Comparison of ENCODE assay signal across 24 cellular contexts in genomic region chr22:27639180-27640086, GRCh38.
A peak's percentile ranks its signal among the peaks of the same experiment; 100 is the strongest.
DNase-seq lines count a peak whose midpoint lies in the region; TF ChIP-seq lines count a peak whose summit lies in the region.
"Had no signal": no experiment of that assay in that cellular context is flagged by ENCODE, and none has a peak within 500 bp of the region (broad histone marks: within the 10 kb centered on the region; RNA-seq: fewer than 3 reads in every experiment).

No MANE protein-coding gene starts in this region.

- no peak for DNase-seq in HFFc6
- DNase-seq in brain pericyte (ENCODE audit: low read depth, low spot score) = peak; percentile 90
- no peak for DNase-seq in NCI-H2107 treated with DMSO at 0.1 percent for 48 hours (lab: John Stamatoyannopoulos, UW; ENCODE audit: unreplicated experiment)
- DNase-seq in NCI-H446 treated with DMSO at 0.1 percent for 48 hours (lab: John Stamatoyannopoulos, UW) = no peak
- no peak for DNase-seq in mesenchymal stem cell
- DNase-seq: activated CD4-positive, alpha-beta T cell treated with anti-CD3 and anti-CD28 coated beads, Interleukin-2, amount 50 U/mL, for 1 hour; activated T-cell treated with anti-CD3 and anti-CD28 coated beads, Interleukin-2, amount 50 U/mL, for 4 hours; DND-41; left colon; NCI-H1694; NCI-H2171; NCI-H524 treated with DMSO at 0.1 percent for 48 hours; SIG-M5; stimulated activated CD4-positive, alpha-beta T cell treated with anti-CD3 and anti-CD28 coated beads, Interleukin-12 subunit alpha, Interleukin-12 subunit beta, amount 100 ng/mL, for 4 hours; stimulated activated CD4-positive, alpha-beta T cell treated with anti-CD3 and anti-CD28 coated beads, Interleukin-4, amount 100 ng/mL, for 1 hour; SW 1271; T-helper 9 cell had no signal

- H3K9me3 ChIP-seq in skeletal muscle tissue (ENCODE audit: control insufficient read depth in 3 of 3, low read length in 3 of 3) (no peaks in the 10 kb centered on the region), mesenchymal stem cell (ENCODE audit: control insufficient read depth, low read length) (no peaks in the 10 kb centered on the region)
- H3K9me3 ChIP-seq: heart left ventricle had no signal

- no peaks in the 10 kb centered on the region for H3K9me3 Mint-ChIP-seq in HFFc6
- H3K9me3 Mint-ChIP-seq in nephron = no peaks in the 10 kb centered on the region
- H3K9me3 Mint-ChIP-seq: activated T-cell treated with anti-CD3 and anti-CD28 coated beads, Interleukin-2, amount 50 U/mL, for 4 hours; memory B cell; type B pancreatic cell had no signal

- H3K4me3 Mint-ChIP-seq in HFFc6 = peak overlapping the region; percentile 42; the same call in 1 of the 2 replicates
- H3K4me3 Mint-ChIP-seq in nephron = peak overlapping the region in 2 of 3 experiments; percentile 7 to 40
- H3K4me3 Mint-ChIP-seq: activated T-cell treated with anti-CD3 and anti-CD28 coated beads, Interleukin-2, amount 50 U/mL, for 4 hours; memory B cell; type B pancreatic cell had no signal

- H3K27me3 ChIP-seq in skeletal muscle tissue (ENCODE audit: control insufficient read depth in 3 of 3, insufficient read depth in 3 of 3, low read length in 3 of 3) = no peaks in the 10 kb centered on the region
- peaks cover 0 to 38% of the 10 kb centered on the region in 2 experiments for H3K27me3 ChIP-seq in mesenchymal stem cell (ENCODE audit: control insufficient read depth in 1 of 2, insufficient read depth in 1 of 2, low read length in 2 of 2)
- H3K27me3 ChIP-seq: heart left ventricle had no signal

- H3K27ac ChIP-seq in skeletal muscle tissue (ENCODE audit: low read depth, low read length) = peak overlapping the region; percentile 99
- no peak overlapping the region for H3K27ac ChIP-seq in mesenchymal stem cell (ENCODE audit: low read length, poor library complexity, severe bottlenecking)
- H3K27ac ChIP-seq: HL-60, VCaP had no signal

- no peak overlapping the region for H3K4ac ChIP-seq in mesenchymal stem cell (ENCODE audit: low read depth in 1 of 2, low read length in 2 of 2)

- H3K4me1 Mint-ChIP-seq in HFFc6 (ENCODE audit: low read depth) = no peaks in the 10 kb centered on the region
- peaks cover 66% of the 10 kb centered on the region for H3K4me1 Mint-ChIP-seq in nephron
- H3K4me1 Mint-ChIP-seq: memory B cell had no signal

- H4K91ac ChIP-seq in mesenchymal stem cell (ENCODE audit: low read length) = no peak overlapping the region

- no peak overlapping the region for H2BK5ac ChIP-seq in mesenchymal stem cell (ENCODE audit: low read depth, low read length, poor library complexity, severe bottlenecking)

- TF ChIP-seq CTCF in HFFc6 (IDR thresholded peaks at IDR 0.05) (no peak), nephron (IDR thresholded peaks at IDR 0.05; ENCODE audit: unreplicated experiment in 3 of 3) (no peak)

- WGBS in mesenchymal stem cell = 80% methylated on average over 23 of the region's 25 CpGs

- peak overlapping the region in 1 of 3 donors; percentile 35 for H3K4me3 ChIP-seq in skeletal muscle tissue (ENCODE audit: low read length in 3 of 3)
- H3K4me3 ChIP-seq in mesenchymal stem cell (ENCODE audit: insufficient read depth in 1 of 2, low read depth in 1 of 2, low read length in 2 of 2) = no peak overlapping the region

- no peak overlapping the region for H3K23ac ChIP-seq in mesenchymal stem cell (ENCODE audit: low read length in 2 of 2)

- no peak overlapping the region for H4K8ac ChIP-seq in mesenchymal stem cell (ENCODE audit: low read length)

- no peak overlapping the region for H3K18ac ChIP-seq in mesenchymal stem cell (ENCODE audit: low read depth in 1 of 2, low read length in 2 of 2)

- H2BK15ac ChIP-seq in mesenchymal stem cell (ENCODE audit: low read depth, poor library complexity, severe bottlenecking) = no peak overlapping the region

- H2AFZ ChIP-seq in mesenchymal stem cell (ENCODE audit: low read depth, low read length) = no peak overlapping the region

- peak overlapping the region in 1 of 2 experiments; percentile 30 for H3K14ac ChIP-seq in mesenchymal stem cell (ENCODE audit: low read length in 2 of 2)

- no peaks in the 10 kb centered on the region for H3K36me3 ChIP-seq in skeletal muscle tissue (ENCODE audit: control insufficient read depth in 3 of 3, insufficient read depth in 3 of 3, low read length in 3 of 3)
- H3K36me3 ChIP-seq in mesenchymal stem cell (ENCODE audit: control insufficient read depth in 1 of 2, insufficient read depth in 2 of 2, low read depth in 1 of 2, low read length in 2 of 2) = no peaks in the 10 kb centered on the region
- H3K36me3 ChIP-seq: heart left ventricle had no signal

- H3K79me1 ChIP-seq in mesenchymal stem cell (replicated peaks; ENCODE audit: low read length, poor library complexity, severe bottlenecking) = no peaks in the 10 kb centered on the region

- H3K4me1 ChIP-seq in skeletal muscle tissue (ENCODE audit: control insufficient read depth in 3 of 3, insufficient read depth in 3 of 3, low read length in 3 of 3) = peaks cover 61 to 87% (median 77%) of the 10 kb centered on the region in 3 donors
- peaks cover 22% of the 10 kb centered on the region for H3K4me1 ChIP-seq in mesenchymal stem cell (ENCODE audit: control insufficient read depth, insufficient read depth, low read depth, low read length)

- H2BK120ac ChIP-seq in mesenchymal stem cell (ENCODE audit: low read depth, low read length) = no peak overlapping the region

- no peak overlapping the region for H2BK12ac ChIP-seq in mesenchymal stem cell (ENCODE audit: low read length in 2 of 2)

- H2AK5ac ChIP-seq in mesenchymal stem cell (ENCODE audit: low read length, severe bottlenecking) = no peak overlapping the region

- H3K36me3 Mint-ChIP-seq in HFFc6 (ENCODE audit: low read depth) (no peaks in the 10 kb centered on the region), nephron (ENCODE audit: low read depth) (no peaks in the 10 kb centered on the region)
- H3K36me3 Mint-ChIP-seq: memory B cell, type B pancreatic cell had no signal

- H3K27ac Mint-ChIP-seq in HFFc6 (no peak overlapping the region), nephron (peak overlapping the region; percentile 34 to 80 (median 53))
- H3K27ac Mint-ChIP-seq: memory B cell, type B pancreatic cell had no signal

- no peak overlapping the region for H3K4me2 ChIP-seq in mesenchymal stem cell (ENCODE audit: low read length, poor library complexity, severe bottlenecking)

- peaks cover 18% of the 10 kb centered on the region for H3K27me3 Mint-ChIP-seq in HFFc6 (ENCODE audit: insufficient read depth)
- peaks cover 53% of the 10 kb centered on the region for H3K27me3 Mint-ChIP-seq in nephron (ENCODE audit: low read depth)

- peak overlapping the region; percentile 40 to 74 (median 68) for H3K9ac ChIP-seq in skeletal muscle tissue (ENCODE audit: low read depth in 1 of 3, low read length in 3 of 3)
- no peak overlapping the region for H3K9ac ChIP-seq in mesenchymal stem cell (ENCODE audit: low read length)
